In the genomic region with DNA sequence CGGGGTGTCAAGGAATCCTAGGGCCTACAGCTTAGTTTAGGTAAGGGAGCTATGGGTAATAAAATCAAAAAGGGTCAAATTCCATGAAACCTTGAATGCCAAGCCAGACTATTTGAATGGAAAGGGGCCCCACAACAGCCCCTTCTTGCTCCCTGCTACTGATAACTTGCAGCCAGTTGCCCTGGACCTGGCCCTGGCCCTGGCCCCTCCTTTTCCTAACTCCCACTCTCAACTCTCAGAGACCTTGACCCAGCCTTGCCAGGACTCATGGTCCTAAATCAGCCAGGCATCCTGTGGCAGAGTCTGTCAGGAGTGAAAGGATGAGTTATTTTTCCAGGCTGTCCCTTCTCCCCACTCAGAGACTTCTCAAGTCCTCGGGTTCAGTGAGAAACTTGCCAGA, we compare ENCODE assay signal across 2 cellular contexts.
TF ChIP-seq lines count a peak whose summit lies in the region.

No MANE protein-coding gene starts in this region.

TF ChIP-seq in K562, 482 proteins besides CTCF, POLR2A, EP300 and RAD21 (continues in another document):
- no peak for TF ChIP-seq LCOR (CRISPR knock-in tag; IDR thresholded peaks at IDR 0.05)
- no peak for TF ChIP-seq ZNF436 (CRISPR knock-in tag; IDR thresholded peaks at IDR 0.05)
- no peak for TF ChIP-seq CBFA2T3 (IDR thresholded peaks at IDR 0.05)
- TF ChIP-seq, protein P1, sequence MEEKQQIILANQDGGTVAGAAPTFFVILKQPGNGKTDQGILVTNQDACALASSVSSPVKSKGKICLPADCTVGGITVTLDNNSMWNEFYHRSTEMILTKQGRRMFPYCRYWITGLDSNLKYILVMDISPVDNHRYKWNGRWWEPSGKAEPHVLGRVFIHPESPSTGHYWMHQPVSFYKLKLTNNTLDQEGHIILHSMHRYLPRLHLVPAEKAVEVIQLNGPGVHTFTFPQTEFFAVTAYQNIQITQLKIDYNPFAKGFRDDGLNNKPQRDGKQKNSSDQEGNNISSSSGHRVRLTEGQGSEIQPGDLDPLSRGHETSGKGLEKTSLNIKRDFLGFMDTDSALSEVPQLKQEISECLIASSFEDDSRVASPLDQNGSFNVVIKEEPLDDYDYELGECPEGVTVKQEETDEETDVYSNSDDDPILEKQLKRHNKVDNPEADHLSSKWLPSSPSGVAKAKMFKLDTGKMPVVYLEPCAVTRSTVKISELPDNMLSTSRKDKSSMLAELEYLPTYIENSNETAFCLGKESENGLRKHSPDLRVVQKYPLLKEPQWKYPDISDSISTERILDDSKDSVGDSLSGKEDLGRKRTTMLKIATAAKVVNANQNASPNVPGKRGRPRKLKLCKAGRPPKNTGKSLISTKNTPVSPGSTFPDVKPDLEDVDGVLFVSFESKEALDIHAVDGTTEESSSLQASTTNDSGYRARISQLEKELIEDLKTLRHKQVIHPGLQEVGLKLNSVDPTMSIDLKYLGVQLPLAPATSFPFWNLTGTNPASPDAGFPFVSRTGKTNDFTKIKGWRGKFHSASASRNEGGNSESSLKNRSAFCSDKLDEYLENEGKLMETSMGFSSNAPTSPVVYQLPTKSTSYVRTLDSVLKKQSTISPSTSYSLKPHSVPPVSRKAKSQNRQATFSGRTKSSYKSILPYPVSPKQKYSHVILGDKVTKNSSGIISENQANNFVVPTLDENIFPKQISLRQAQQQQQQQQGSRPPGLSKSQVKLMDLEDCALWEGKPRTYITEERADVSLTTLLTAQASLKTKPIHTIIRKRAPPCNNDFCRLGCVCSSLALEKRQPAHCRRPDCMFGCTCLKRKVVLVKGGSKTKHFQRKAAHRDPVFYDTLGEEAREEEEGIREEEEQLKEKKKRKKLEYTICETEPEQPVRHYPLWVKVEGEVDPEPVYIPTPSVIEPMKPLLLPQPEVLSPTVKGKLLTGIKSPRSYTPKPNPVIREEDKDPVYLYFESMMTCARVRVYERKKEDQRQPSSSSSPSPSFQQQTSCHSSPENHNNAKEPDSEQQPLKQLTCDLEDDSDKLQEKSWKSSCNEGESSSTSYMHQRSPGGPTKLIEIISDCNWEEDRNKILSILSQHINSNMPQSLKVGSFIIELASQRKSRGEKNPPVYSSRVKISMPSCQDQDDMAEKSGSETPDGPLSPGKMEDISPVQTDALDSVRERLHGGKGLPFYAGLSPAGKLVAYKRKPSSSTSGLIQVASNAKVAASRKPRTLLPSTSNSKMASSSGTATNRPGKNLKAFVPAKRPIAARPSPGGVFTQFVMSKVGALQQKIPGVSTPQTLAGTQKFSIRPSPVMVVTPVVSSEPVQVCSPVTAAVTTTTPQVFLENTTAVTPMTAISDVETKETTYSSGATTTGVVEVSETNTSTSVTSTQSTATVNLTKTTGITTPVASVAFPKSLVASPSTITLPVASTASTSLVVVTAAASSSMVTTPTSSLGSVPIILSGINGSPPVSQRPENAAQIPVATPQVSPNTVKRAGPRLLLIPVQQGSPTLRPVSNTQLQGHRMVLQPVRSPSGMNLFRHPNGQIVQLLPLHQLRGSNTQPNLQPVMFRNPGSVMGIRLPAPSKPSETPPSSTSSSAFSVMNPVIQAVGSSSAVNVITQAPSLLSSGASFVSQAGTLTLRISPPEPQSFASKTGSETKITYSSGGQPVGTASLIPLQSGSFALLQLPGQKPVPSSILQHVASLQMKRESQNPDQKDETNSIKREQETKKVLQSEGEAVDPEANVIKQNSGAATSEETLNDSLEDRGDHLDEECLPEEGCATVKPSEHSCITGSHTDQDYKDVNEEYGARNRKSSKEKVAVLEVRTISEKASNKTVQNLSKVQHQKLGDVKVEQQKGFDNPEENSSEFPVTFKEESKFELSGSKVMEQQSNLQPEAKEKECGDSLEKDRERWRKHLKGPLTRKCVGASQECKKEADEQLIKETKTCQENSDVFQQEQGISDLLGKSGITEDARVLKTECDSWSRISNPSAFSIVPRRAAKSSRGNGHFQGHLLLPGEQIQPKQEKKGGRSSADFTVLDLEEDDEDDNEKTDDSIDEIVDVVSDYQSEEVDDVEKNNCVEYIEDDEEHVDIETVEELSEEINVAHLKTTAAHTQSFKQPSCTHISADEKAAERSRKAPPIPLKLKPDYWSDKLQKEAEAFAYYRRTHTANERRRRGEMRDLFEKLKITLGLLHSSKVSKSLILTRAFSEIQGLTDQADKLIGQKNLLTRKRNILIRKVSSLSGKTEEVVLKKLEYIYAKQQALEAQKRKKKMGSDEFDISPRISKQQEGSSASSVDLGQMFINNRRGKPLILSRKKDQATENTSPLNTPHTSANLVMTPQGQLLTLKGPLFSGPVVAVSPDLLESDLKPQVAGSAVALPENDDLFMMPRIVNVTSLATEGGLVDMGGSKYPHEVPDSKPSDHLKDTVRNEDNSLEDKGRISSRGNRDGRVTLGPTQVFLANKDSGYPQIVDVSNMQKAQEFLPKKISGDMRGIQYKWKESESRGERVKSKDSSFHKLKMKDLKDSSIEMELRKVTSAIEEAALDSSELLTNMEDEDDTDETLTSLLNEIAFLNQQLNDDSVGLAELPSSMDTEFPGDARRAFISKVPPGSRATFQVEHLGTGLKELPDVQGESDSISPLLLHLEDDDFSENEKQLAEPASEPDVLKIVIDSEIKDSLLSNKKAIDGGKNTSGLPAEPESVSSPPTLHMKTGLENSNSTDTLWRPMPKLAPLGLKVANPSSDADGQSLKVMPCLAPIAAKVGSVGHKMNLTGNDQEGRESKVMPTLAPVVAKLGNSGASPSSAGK (IDR thresholded peaks at IDR 0.05): no peak
- TF ChIP-seq ETS2 (tag; IDR thresholded peaks at IDR 0.05; ENCODE audit: borderline replicate concordance, poor library complexity, severe bottlenecking): no peak
- TF ChIP-seq NRF1 (conservative IDR thresholded peaks at IDR 0.05 in 1 of 2, IDR thresholded peaks at IDR 0.05 in 1 of 2): no peak
- no peak for TF ChIP-seq ZFP91 (CRISPR knock-in tag; IDR thresholded peaks at IDR 0.05)
- no peak for TF ChIP-seq TRIM24 (IDR thresholded peaks at IDR 0.05)
- TF ChIP-seq, protein P2, sequence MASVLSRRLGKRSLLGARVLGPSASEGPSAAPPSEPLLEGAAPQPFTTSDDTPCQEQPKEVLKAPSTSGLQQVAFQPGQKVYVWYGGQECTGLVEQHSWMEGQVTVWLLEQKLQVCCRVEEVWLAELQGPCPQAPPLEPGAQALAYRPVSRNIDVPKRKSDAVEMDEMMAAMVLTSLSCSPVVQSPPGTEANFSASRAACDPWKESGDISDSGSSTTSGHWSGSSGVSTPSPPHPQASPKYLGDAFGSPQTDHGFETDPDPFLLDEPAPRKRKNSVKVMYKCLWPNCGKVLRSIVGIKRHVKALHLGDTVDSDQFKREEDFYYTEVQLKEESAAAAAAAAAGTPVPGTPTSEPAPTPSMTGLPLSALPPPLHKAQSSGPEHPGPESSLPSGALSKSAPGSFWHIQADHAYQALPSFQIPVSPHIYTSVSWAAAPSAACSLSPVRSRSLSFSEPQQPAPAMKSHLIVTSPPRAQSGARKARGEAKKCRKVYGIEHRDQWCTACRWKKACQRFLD (CRISPR knock-in tag; IDR thresholded peaks at IDR 0.05): no peak

TF ChIP-seq in HepG2, 621 proteins besides CTCF, POLR2A, EP300 and RAD21:
- TF ChIP-seq, protein P3, sequence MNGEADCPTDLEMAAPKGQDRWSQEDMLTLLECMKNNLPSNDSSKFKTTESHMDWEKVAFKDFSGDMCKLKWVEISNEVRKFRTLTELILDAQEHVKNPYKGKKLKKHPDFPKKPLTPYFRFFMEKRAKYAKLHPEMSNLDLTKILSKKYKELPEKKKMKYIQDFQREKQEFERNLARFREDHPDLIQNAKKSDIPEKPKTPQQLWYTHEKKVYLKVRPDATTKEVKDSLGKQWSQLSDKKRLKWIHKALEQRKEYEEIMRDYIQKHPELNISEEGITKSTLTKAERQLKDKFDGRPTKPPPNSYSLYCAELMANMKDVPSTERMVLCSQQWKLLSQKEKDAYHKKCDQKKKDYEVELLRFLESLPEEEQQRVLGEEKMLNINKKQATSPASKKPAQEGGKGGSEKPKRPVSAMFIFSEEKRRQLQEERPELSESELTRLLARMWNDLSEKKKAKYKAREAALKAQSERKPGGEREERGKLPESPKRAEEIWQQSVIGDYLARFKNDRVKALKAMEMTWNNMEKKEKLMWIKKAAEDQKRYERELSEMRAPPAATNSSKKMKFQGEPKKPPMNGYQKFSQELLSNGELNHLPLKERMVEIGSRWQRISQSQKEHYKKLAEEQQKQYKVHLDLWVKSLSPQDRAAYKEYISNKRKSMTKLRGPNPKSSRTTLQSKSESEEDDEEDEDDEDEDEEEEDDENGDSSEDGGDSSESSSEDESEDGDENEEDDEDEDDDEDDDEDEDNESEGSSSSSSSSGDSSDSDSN (CRISPR knock-in tag; IDR thresholded peaks at IDR 0.05): no peak
- peak; percentile 38; the same call in 1 of the 2 replicates for TF ChIP-seq RXRB (CRISPR knock-in tag; IDR thresholded peaks at IDR 0.05; ENCODE audit: borderline replicate concordance)
- TF ChIP-seq HNF4A (CRISPR knock-in tag; IDR thresholded peaks at IDR 0.05): 0 out of 2 replicates have a peak, but pooled peaks have one; percentile 41
- 0 out of 2 replicates have a peak, but pooled peaks have one; percentile 32 for TF ChIP-seq PAXIP1 (CRISPR knock-in tag; conservative IDR thresholded peaks at IDR 0.05)
- no peak for TF ChIP-seq ETV6 (CRISPR knock-in tag; conservative IDR thresholded peaks at IDR 0.05)
- 0 out of 2 replicates have a peak, but pooled peaks have one; percentile 25 for TF ChIP-seq NR2F6 (IDR thresholded peaks at IDR 0.05)
- TF ChIP-seq NR2F6 (CRISPR knock-in tag; IDR thresholded peaks at IDR 0.05): no peak
- TF ChIP-seq, protein P4, sequence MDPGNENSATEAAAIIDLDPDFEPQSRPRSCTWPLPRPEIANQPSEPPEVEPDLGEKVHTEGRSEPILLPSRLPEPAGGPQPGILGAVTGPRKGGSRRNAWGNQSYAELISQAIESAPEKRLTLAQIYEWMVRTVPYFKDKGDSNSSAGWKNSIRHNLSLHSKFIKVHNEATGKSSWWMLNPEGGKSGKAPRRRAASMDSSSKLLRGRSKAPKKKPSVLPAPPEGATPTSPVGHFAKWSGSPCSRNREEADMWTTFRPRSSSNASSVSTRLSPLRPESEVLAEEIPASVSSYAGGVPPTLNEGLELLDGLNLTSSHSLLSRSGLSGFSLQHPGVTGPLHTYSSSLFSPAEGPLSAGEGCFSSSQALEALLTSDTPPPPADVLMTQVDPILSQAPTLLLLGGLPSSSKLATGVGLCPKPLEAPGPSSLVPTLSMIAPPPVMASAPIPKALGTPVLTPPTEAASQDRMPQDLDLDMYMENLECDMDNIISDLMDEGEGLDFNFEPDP (CRISPR knock-in tag; conservative IDR thresholded peaks at IDR 0.05): 0 out of 2 replicates have a peak, but pooled peaks have one; percentile 16
- peak; percentile 65; the same call in 1 of the 2 replicates for TF ChIP-seq RARA (CRISPR knock-in tag; IDR thresholded peaks at IDR 0.05)
